In the genomic region with DNA sequence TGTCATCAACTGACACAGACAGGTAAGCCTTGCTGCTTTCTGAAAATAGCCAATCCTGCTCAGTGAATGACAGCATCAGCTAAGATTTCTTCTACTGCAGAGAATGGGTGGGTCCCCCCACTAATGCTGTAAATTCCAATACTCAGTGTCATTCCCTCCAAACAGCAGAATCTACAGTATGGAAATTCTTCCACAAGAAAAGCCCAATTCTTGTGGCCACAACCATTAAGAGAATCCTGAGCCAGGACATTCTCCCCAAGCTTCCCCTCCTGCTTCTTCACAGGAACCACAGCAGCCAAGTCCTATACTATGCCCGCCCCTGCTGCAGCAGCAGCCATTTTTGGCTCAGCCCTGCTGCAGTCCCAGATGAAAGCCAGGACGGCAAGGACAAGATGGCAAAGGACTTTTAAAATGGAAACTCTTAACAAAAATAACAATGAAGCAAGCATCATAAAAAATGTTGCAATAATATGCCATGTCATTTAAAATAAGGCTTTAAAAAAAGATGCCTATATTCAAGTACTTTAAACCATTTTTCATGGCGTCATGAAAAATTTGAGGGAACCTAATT, we compare ENCODE assay signal across 9 cellular contexts. TPM values are rescaled to one million over a fixed set of nuclear protein-coding genes. Genes with fewer than 3 reads are reported as not detected.
DNase-seq lines count a peak whose midpoint lies in the region; ATAC-seq and TF ChIP-seq lines count a peak whose summit lies in the region.
"Had no signal": no experiment of that assay in that cellular context is flagged by ENCODE, and none has a peak within 500 bp of the region (broad histone marks: within the 10 kb centered on the region; RNA-seq: fewer than 3 reads in every experiment).

No MANE protein-coding gene starts in this region.

- no peaks in the 10 kb centered on the region for H3K4me1 ChIP-seq in CD4-positive, CD25-positive, alpha-beta regulatory T cell (ENCODE audit: control insufficient read depth, insufficient read depth, low read length, poor library complexity, severe bottlenecking)
- H3K4me1 ChIP-seq in neutrophil (ENCODE audit: control insufficient read depth in 1 of 2, insufficient read depth in 1 of 2, low read depth in 1 of 2, low read length in 1 of 2), result peaks cover 13 to 31% of the 10 kb centered on the region in 2 experiments

- H3K9me3 ChIP-seq in CD4-positive, CD25-positive, alpha-beta regulatory T cell (ENCODE audit: control insufficient read depth in 2 of 2, low read length in 2 of 2), result no peaks in the 10 kb centered on the region
- H3K9me3 ChIP-seq in neutrophil, result no peaks in the 10 kb centered on the region

- no peak overlapping the region for H3K27ac ChIP-seq in CD4-positive, CD25-positive, alpha-beta regulatory T cell (ENCODE audit: insufficient read depth, low read length, poor library complexity, severe bottlenecking)
- H3K27ac ChIP-seq in neutrophil, result peak overlapping the region; percentile 43

- H3K4me1 Mint-ChIP-seq in CD4-positive, CD25-positive, alpha-beta regulatory T cell, result peaks cover 8 to 20% (median 13%) of the 10 kb centered on the region in 4 donors

- no peaks in the 10 kb centered on the region for H3K9me3 Mint-ChIP-seq in CD4-positive, CD25-positive, alpha-beta regulatory T cell
- H3K9me3 Mint-ChIP-seq: activated B cell treated with CpG ODN at 0.5 μM for 24 hours had no signal

- no peak for ATAC-seq in CD4-positive, CD25-positive, alpha-beta regulatory T cell (ENCODE audit: low read depth in 2 of 2)
- ATAC-seq in HG02798 (IDR thresholded peaks at IDR 0.05; ENCODE audit: poor library complexity, unreplicated experiment) (no peak), HG03045 (IDR thresholded peaks at IDR 0.05; ENCODE audit: unreplicated experiment) (no peak)

- H3K36me3 ChIP-seq in CD4-positive, CD25-positive, alpha-beta regulatory T cell (ENCODE audit: control insufficient read depth, insufficient read depth, low read length), result peaks cover 3% of the 10 kb centered on the region
- H3K36me3 ChIP-seq in neutrophil, result peaks cover 27% of the 10 kb centered on the region

- no peak for TF ChIP-seq CTCF in fibroblast of the aortic adventitia (IDR thresholded peaks at IDR 0.05; ENCODE audit: insufficient read depth, low read length)
- TF ChIP-seq CTCF in neutrophil (IDR thresholded peaks at IDR 0.05), result no peak

- peak overlapping the region in 2 of 3 donors; percentile 12 to 60 for H3K27ac Mint-ChIP-seq in CD4-positive, CD25-positive, alpha-beta regulatory T cell
- H3K27ac Mint-ChIP-seq: activated B cell treated with CpG ODN at 0.5 μM for 24 hours had no signal

- no peaks in the 10 kb centered on the region for H3K36me3 Mint-ChIP-seq in CD4-positive, CD25-positive, alpha-beta regulatory T cell

- no peaks in the 10 kb centered on the region for H3K27me3 ChIP-seq in CD4-positive, CD25-positive, alpha-beta regulatory T cell (ENCODE audit: control insufficient read depth, insufficient read depth, low read length)
- H3K27me3 ChIP-seq in neutrophil, result no peaks in the 10 kb centered on the region

- H3K4me3 ChIP-seq in CD4-positive, CD25-positive, alpha-beta regulatory T cell (ENCODE audit: low read depth, low read length), result no peak overlapping the region
- H3K4me3 ChIP-seq in fibroblast of the aortic adventitia (ENCODE audit: low read depth, low read length), result no peak overlapping the region
- H3K4me3 ChIP-seq in neutrophil (ENCODE audit: low read depth in 1 of 2, low read length in 1 of 2), result no peak overlapping the region

- no peak overlapping the region for H3K4me3 Mint-ChIP-seq in CD4-positive, CD25-positive, alpha-beta regulatory T cell
- H3K4me3 Mint-ChIP-seq: activated B cell treated with CpG ODN at 0.5 μM for 24 hours had no signal

- no peak for DNase-seq in CD4-positive, CD25-positive, alpha-beta regulatory T cell
- DNase-seq in RPMI7951 (ENCODE audit: low read depth) (peak; percentile 90), fibroblast of the aortic adventitia (ENCODE audit: low read depth) (peak; percentile 96)
- no peak for DNase-seq in activated effector memory CD4-positive, alpha-beta T cell treated with anti-CD3 and anti-CD28 coated beads, Interleukin-2, amount 50 U/mL, for 16 hours
- DNase-seq in activated CD8-positive, alpha-beta memory T cell treated with anti-CD3 and anti-CD28 coated beads, Interleukin-2, amount 50 U/mL, for 4 hours, result no peak
- DNase-seq: activated B cell treated with CpG ODN at 0.5 μM for 24 hours had no signal

- no peaks in the 10 kb centered on the region for H3K27me3 Mint-ChIP-seq in CD4-positive, CD25-positive, alpha-beta regulatory T cell
- H3K27me3 Mint-ChIP-seq: activated B cell treated with CpG ODN at 0.5 μM for 24 hours had no signal

RNA-seq across cellular contexts. Expression of a gene that starts 26.8 kb away (rescaled TPM):
- total RNA-seq in CD4-positive, CD25-positive, alpha-beta regulatory T cell, result 34.4 TPM
- 1 to 10 TPM; 2.5 to 7.0 (median 5.0) TPM for polyA plus RNA-seq in CD4-positive, CD25-positive, alpha-beta regulatory T cell
- 29.9 and 31.6 TPM in 2 replicates for total RNA-seq in RPMI7951 (2014; rRNA removed; shearing (Covaris generic))
- total RNA-seq in fibroblast of the aortic adventitia (ENCODE audit: low replicate concordance), result 58.6 and 80.6 TPM in 2 replicates

Comparison
In these comparisons a context has a peak if more than half of its experiments do, and no peak if none do; other contexts are left out.
1. DNase-seq: peak in RPMI7951 (single experiment) and fibroblast of the aortic adventitia (single experiment); none in CD4-positive, CD25-positive, alpha-beta regulatory T cell (0 of 3), activated effector memory CD4-positive, alpha-beta T cell treated with anti-CD3 and anti-CD28 coated beads, Interleukin-2, amount 50 U/mL, for 16 hours (single experiment) and activated CD8-positive, alpha-beta memory T cell treated with anti-CD3 and anti-CD28 coated beads, Interleukin-2, amount 50 U/mL, for 4 hours (single experiment).